Comparison of ENCODE assay signal across 2 cellular contexts in the genomic region with DNA sequence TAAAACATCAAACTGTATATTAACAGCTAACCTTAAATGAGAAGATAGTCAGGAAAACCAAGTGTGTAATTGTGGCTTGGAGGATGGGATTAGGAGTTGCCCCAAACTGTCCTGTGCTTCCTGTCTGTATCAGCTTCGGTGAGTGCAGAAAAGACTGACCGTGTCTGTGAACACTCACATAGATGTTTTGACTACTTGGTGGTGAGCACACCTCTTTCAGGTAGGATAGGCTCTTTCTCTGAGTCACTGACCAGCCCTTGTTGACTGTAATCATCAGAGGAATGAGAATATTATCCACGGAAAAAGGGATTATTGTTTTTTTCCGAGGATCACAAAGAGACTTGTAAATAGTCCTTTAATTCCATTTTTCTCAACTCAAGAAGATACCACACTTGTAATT.
TF ChIP-seq lines count a peak whose summit lies in the region.

No MANE protein-coding gene starts in this region.

TF ChIP-seq in liver, 16 proteins besides CTCF, POLR2A, EP300 and RAD21 (continued from another document):
- TF ChIP-seq FOXA2 (IDR thresholded peaks at IDR 0.05), result no peak
- no peak for TF ChIP-seq HNF4G (IDR thresholded peaks at IDR 0.05)
- no peak for TF ChIP-seq NR2F2 (IDR thresholded peaks at IDR 0.05)
- TF ChIP-seq SP1 (IDR thresholded peaks at IDR 0.05), result no peak
- TF ChIP-seq, protein P1, sequence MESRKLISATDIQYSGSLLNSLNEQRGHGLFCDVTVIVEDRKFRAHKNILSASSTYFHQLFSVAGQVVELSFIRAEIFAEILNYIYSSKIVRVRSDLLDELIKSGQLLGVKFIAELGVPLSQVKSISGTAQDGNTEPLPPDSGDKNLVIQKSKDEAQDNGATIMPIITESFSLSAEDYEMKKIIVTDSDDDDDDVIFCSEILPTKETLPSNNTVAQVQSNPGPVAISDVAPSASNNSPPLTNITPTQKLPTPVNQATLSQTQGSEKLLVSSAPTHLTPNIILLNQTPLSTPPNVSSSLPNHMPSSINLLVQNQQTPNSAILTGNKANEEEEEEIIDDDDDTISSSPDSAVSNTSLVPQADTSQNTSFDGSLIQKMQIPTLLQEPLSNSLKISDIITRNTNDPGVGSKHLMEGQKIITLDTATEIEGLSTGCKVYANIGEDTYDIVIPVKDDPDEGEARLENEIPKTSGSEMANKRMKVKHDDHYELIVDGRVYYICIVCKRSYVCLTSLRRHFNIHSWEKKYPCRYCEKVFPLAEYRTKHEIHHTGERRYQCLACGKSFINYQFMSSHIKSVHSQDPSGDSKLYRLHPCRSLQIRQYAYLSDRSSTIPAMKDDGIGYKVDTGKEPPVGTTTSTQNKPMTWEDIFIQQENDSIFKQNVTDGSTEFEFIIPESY (IDR thresholded peaks at IDR 0.05), result no peak
- no peak for TF ChIP-seq GABPA (IDR thresholded peaks at IDR 0.05 in 1 of 2, conservative IDR thresholded peaks at IDR 0.05 in 1 of 2)
- TF ChIP-seq HNF4A (conservative IDR thresholded peaks at IDR 0.05), result no peak
- no peak for TF ChIP-seq RXRA (IDR thresholded peaks at IDR 0.05)
- TF ChIP-seq JUND (IDR thresholded peaks at IDR 0.05), result no peak
- TF ChIP-seq EGR1 (IDR thresholded peaks at IDR 0.05; ENCODE audit: low read depth in 2 of 2), result no peak
- TF ChIP-seq, protein P2, sequence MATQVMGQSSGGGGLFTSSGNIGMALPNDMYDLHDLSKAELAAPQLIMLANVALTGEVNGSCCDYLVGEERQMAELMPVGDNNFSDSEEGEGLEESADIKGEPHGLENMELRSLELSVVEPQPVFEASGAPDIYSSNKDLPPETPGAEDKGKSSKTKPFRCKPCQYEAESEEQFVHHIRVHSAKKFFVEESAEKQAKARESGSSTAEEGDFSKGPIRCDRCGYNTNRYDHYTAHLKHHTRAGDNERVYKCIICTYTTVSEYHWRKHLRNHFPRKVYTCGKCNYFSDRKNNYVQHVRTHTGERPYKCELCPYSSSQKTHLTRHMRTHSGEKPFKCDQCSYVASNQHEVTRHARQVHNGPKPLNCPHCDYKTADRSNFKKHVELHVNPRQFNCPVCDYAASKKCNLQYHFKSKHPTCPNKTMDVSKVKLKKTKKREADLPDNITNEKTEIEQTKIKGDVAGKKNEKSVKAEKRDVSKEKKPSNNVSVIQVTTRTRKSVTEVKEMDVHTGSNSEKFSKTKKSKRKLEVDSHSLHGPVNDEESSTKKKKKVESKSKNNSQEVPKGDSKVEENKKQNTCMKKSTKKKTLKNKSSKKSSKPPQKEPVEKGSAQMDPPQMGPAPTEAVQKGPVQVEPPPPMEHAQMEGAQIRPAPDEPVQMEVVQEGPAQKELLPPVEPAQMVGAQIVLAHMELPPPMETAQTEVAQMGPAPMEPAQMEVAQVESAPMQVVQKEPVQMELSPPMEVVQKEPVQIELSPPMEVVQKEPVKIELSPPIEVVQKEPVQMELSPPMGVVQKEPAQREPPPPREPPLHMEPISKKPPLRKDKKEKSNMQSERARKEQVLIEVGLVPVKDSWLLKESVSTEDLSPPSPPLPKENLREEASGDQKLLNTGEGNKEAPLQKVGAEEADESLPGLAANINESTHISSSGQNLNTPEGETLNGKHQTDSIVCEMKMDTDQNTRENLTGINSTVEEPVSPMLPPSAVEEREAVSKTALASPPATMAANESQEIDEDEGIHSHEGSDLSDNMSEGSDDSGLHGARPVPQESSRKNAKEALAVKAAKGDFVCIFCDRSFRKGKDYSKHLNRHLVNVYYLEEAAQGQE (IDR thresholded peaks at IDR 0.05), result no peak
- no peak for TF ChIP-seq FOXA1 (IDR thresholded peaks at IDR 0.05)
- TF ChIP-seq, protein P3, sequence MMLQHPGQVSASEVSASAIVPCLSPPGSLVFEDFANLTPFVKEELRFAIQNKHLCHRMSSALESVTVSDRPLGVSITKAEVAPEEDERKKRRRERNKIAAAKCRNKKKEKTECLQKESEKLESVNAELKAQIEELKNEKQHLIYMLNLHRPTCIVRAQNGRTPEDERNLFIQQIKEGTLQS (IDR thresholded peaks at IDR 0.05), result no peak

TF ChIP-seq in HepG2, 621 proteins besides CTCF, POLR2A, EP300 and RAD21 (continued from another document):
- TF ChIP-seq, protein P4, sequence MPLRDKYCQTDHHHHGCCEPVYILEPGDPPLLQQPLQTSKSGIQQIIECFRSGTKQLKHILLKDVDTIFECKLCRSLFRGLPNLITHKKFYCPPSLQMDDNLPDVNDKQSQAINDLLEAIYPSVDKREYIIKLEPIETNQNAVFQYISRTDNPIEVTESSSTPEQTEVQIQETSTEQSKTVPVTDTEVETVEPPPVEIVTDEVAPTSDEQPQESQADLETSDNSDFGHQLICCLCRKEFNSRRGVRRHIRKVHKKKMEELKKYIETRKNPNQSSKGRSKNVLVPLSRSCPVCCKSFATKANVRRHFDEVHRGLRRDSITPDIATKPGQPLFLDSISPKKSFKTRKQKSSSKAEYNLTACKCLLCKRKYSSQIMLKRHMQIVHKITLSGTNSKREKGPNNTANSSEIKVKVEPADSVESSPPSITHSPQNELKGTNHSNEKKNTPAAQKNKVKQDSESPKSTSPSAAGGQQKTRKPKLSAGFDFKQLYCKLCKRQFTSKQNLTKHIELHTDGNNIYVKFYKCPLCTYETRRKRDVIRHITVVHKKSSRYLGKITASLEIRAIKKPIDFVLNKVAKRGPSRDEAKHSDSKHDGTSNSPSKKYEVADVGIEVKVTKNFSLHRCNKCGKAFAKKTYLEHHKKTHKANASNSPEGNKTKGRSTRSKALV (CRISPR knock-in tag; IDR thresholded peaks at IDR 0.05), result no peak
- TF ChIP-seq ZNF484 (CRISPR knock-in tag; IDR thresholded peaks at IDR 0.05; ENCODE audit: borderline replicate concordance, low read depth) (no peak), FOXP1 (IDR thresholded peaks at IDR 0.05) (no peak), FOXP1 (CRISPR knock-in tag; IDR thresholded peaks at IDR 0.05) (no peak), KDM5B (CRISPR knock-in tag; IDR thresholded peaks at IDR 0.05; ENCODE audit: borderline replicate concordance) (no peak), KDM6A (CRISPR knock-in tag; IDR thresholded peaks at IDR 0.05; ENCODE audit: low read depth) (no peak), MTA3 (CRISPR knock-in tag; IDR thresholded peaks at IDR 0.05) (no peak), ZNF605 (CRISPR knock-in tag; IDR thresholded peaks at IDR 0.05) (no peak), HOXA5 (CRISPR knock-in tag; IDR thresholded peaks at IDR 0.05) (no peak), FOSL1 (CRISPR knock-in tag; IDR thresholded peaks at IDR 0.05; ENCODE audit: borderline replicate concordance) (no peak), TBL1XR1 (IDR thresholded peaks at IDR 0.05; ENCODE audit: borderline replicate concordance, low read length, partially characterized antibody) (no peak)
- TF ChIP-seq, protein P5, sequence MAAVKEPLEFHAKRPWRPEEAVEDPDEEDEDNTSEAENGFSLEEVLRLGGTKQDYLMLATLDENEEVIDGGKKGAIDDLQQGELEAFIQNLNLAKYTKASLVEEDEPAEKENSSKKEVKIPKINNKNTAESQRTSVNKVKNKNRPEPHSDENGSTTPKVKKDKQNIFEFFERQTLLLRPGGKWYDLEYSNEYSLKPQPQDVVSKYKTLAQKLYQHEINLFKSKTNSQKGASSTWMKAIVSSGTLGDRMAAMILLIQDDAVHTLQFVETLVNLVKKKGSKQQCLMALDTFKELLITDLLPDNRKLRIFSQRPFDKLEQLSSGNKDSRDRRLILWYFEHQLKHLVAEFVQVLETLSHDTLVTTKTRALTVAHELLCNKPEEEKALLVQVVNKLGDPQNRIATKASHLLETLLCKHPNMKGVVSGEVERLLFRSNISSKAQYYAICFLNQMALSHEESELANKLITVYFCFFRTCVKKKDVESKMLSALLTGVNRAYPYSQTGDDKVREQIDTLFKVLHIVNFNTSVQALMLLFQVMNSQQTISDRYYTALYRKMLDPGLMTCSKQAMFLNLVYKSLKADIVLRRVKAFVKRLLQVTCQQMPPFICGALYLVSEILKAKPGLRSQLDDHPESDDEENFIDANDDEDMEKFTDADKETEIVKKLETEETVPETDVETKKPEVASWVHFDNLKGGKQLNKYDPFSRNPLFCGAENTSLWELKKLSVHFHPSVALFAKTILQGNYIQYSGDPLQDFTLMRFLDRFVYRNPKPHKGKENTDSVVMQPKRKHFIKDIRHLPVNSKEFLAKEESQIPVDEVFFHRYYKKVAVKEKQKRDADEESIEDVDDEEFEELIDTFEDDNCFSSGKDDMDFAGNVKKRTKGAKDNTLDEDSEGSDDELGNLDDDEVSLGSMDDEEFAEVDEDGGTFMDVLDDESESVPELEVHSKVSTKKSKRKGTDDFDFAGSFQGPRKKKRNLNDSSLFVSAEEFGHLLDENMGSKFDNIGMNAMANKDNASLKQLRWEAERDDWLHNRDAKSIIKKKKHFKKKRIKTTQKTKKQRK (IDR thresholded peaks at IDR 0.05; ENCODE audit: low read length), result no peak
- TF ChIP-seq, protein P6, sequence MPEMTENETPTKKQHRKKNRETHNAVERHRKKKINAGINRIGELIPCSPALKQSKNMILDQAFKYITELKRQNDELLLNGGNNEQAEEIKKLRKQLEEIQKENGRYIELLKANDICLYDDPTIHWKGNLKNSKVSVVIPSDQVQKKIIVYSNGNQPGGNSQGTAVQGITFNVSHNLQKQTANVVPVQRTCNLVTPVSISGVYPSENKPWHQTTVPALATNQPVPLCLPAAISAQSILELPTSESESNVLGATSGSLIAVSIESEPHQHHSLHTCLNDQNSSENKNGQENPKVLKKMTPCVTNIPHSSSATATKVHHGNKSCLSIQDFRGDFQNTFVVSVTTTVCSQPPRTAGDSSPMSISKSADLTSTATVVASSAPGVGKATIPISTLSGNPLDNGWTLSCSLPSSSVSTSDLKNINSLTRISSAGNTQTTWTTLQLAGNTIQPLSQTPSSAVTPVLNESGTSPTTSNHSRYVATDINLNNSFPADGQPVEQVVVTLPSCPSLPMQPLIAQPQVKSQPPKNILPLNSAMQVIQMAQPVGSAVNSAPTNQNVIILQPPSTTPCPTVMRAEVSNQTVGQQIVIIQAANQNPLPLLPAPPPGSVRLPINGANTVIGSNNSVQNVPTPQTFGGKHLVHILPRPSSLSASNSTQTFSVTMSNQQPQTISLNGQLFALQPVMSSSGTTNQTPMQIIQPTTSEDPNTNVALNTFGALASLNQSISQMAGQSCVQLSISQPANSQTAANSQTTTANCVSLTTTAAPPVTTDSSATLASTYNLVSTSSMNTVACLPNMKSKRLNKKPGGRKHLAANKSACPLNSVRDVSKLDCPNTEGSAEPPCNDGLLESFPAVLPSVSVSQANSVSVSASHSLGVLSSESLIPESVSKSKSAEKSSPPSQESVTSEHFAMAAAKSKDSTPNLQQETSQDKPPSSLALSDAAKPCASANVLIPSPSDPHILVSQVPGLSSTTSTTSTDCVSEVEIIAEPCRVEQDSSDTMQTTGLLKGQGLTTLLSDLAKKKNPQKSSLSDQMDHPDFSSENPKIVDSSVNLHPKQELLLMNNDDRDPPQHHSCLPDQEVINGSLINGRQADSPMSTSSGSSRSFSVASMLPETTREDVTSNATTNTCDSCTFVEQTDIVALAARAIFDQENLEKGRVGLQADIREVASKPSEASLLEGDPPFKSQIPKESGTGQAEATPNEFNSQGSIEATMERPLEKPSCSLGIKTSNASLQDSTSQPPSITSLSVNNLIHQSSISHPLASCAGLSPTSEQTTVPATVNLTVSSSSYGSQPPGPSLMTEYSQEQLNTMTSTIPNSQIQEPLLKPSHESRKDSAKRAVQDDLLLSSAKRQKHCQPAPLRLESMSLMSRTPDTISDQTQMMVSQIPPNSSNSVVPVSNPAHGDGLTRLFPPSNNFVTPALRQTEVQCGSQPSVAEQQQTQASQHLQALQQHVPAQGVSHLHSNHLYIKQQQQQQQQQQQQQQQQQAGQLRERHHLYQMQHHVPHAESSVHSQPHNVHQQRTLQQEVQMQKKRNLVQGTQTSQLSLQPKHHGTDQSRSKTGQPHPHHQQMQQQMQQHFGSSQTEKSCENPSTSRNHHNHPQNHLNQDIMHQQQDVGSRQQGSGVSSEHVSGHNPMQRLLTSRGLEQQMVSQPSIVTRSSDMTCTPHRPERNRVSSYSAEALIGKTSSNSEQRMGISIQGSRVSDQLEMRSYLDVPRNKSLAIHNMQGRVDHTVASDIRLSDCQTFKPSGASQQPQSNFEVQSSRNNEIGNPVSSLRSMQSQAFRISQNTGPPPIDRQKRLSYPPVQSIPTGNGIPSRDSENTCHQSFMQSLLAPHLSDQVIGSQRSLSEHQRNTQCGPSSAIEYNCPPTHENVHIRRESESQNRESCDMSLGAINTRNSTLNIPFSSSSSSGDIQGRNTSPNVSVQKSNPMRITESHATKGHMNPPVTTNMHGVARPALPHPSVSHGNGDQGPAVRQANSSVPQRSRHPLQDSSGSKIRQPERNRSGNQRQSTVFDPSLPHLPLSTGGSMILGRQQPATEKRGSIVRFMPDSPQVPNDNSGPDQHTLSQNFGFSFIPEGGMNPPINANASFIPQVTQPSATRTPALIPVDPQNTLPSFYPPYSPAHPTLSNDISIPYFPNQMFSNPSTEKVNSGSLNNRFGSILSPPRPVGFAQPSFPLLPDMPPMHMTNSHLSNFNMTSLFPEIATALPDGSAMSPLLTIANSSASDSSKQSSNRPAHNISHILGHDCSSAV (CRISPR knock-in tag; IDR thresholded peaks at IDR 0.05; ENCODE audit: borderline replicate concordance), result no peak
- TF ChIP-seq, protein P7, sequence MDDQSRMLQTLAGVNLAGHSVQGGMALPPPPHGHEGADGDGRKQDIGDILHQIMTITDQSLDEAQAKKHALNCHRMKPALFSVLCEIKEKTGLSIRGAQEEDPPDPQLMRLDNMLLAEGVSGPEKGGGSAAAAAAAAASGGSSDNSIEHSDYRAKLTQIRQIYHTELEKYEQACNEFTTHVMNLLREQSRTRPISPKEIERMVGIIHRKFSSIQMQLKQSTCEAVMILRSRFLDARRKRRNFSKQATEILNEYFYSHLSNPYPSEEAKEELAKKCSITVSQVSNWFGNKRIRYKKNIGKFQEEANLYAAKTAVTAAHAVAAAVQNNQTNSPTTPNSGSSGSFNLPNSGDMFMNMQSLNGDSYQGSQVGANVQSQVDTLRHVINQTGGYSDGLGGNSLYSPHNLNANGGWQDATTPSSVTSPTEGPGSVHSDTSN (CRISPR knock-in tag; IDR thresholded peaks at IDR 0.05; ENCODE audit: borderline replicate concordance), result no peak
- TF ChIP-seq, protein P8, sequence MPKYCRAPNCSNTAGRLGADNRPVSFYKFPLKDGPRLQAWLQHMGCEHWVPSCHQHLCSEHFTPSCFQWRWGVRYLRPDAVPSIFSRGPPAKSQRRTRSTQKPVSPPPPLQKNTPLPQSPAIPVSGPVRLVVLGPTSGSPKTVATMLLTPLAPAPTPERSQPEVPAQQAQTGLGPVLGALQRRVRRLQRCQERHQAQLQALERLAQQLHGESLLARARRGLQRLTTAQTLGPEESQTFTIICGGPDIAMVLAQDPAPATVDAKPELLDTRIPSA (CRISPR knock-in tag; IDR thresholded peaks at IDR 0.05; ENCODE audit: borderline replicate concordance), result no peak
TF ChIP-seq in HepG2: peak in this region for 0.
